In genomic region chr18:7899078-7899477, GRCh38 we compare ENCODE assay signal across 39 cellular contexts.
"Had no signal": no experiment of that assay in that cellular context is flagged by ENCODE, and none has a peak within 500 bp of the region (broad histone marks: within the 10 kb centered on the region; RNA-seq: fewer than 3 reads in every experiment).

No MANE protein-coding gene starts in this region.

- H3K4me3 Mint-ChIP-seq: activated CD4-positive, alpha-beta memory T cell treated with anti-CD3 and anti-CD28 coated beads, Interleukin-2, amount 10 ng/mL, durations not matched to agents 7 days and 5 days; activated CD4-positive, alpha-beta T cell treated with anti-CD3 and anti-CD28 coated beads for 36 hours; activated CD4-positive, alpha-beta T cell treated with anti-CD3 and anti-CD28 coated beads, Interleukin-2, amount 10 ng/mL, durations not matched to agents 7 days and 5 days; activated CD8-positive, alpha-beta memory T cell treated with anti-CD3 and anti-CD28 coated beads, Interleukin-2, amount 10 ng/mL, durations not matched to agents 7 days and 5 days; activated CD8-positive, alpha-beta T cell treated with anti-CD3 and anti-CD28 coated beads, Interleukin-2, amount 10 ng/mL, durations not matched to agents 7 days and 5 days; activated naive CD4-positive, alpha-beta T cell treated with anti-CD3 and anti-CD28 coated beads, Interleukin-2, amount 10 ng/mL, durations not matched to agents 7 days and 5 days; activated naive CD4-positive, alpha-beta T cell treated with anti-CD3 and anti-CD28 coated beads, Interleukin-2, amount 50 U/mL, for 24 hours; activated naive CD8-positive, alpha-beta T cell; activated naive CD8-positive, alpha-beta T cell treated with anti-CD3 and anti-CD28 coated beads, Interleukin-2, amount 10 ng/mL, durations not matched to agents 7 days and 5 days; activated naive CD8-positive, alpha-beta T cell treated with anti-CD3 and anti-CD28 coated beads, Interleukin-2, amount 50 U/mL, for 24 hours; activated T-cell treated with anti-CD3 and anti-CD28 coated beads, Interleukin-2, amount 50 U/mL, for 24 hours; T-helper 1 cell treated with Interleukin-12 subunit alpha and Interleukin-12 subunit beta and Interleukin-4 antibody, amounts not matched to agents 30 μg/mL and 1 μg/mL, for 36 hours; T-helper 2 cell treated with Interferon-gamma antibody and Interleukin-4, amounts not matched to agents 5 μg/mL and 100 μg/mL, for 36 hours; WTC11 had no signal

- H3K27ac ChIP-seq: adrenal gland, body of pancreas, brain microvascular endothelial cell, breast epithelium, VCaP had no signal

- H3K9me3 Mint-ChIP-seq: activated CD4-positive, alpha-beta memory T cell treated with anti-CD3 and anti-CD28 coated beads, Interleukin-2, amount 10 ng/mL, durations not matched to agents 7 days and 5 days; activated CD4-positive, alpha-beta T cell treated with anti-CD3 and anti-CD28 coated beads, Interleukin-2, amount 10 ng/mL, durations not matched to agents 7 days and 5 days; activated naive CD4-positive, alpha-beta T cell treated with anti-CD3 and anti-CD28 coated beads, Interleukin-2, amount 10 ng/mL, durations not matched to agents 7 days and 5 days; activated naive CD4-positive, alpha-beta T cell treated with anti-CD3 and anti-CD28 coated beads, Interleukin-2, amount 50 U/mL, for 24 hours; activated naive CD8-positive, alpha-beta T cell treated with anti-CD3 and anti-CD28 coated beads, Interleukin-2, amount 50 U/mL, for 24 hours; activated T-cell treated with anti-CD3 and anti-CD28 coated beads, Interleukin-2, amount 50 U/mL, for 24 hours; T-helper 1 cell treated with Interleukin-12 subunit alpha and Interleukin-12 subunit beta and Interleukin-4 antibody, amounts not matched to agents 30 μg/mL and 1 μg/mL, for 36 hours; T-helper 2 cell treated with Interferon-gamma antibody and Interleukin-4, amounts not matched to agents 5 μg/mL and 100 μg/mL, for 36 hours; WTC11 had no signal

- H3K27me3 Mint-ChIP-seq: activated CD4-positive, alpha-beta memory T cell treated with anti-CD3 and anti-CD28 coated beads, Interleukin-2, amount 10 ng/mL, durations not matched to agents 7 days and 5 days; activated CD4-positive, alpha-beta T cell treated with anti-CD3 and anti-CD28 coated beads for 36 hours; activated CD4-positive, alpha-beta T cell treated with anti-CD3 and anti-CD28 coated beads, Interleukin-2, amount 10 ng/mL, durations not matched to agents 7 days and 5 days; activated CD8-positive, alpha-beta memory T cell treated with anti-CD3 and anti-CD28 coated beads, Interleukin-2, amount 10 ng/mL, durations not matched to agents 7 days and 5 days; activated naive CD4-positive, alpha-beta T cell treated with anti-CD3 and anti-CD28 coated beads, Interleukin-2, amount 10 ng/mL, durations not matched to agents 7 days and 5 days; activated naive CD4-positive, alpha-beta T cell treated with anti-CD3 and anti-CD28 coated beads, Interleukin-2, amount 50 U/mL, for 24 hours; activated naive CD8-positive, alpha-beta T cell; activated naive CD8-positive, alpha-beta T cell treated with anti-CD3 and anti-CD28 coated beads, Interleukin-2, amount 10 ng/mL, durations not matched to agents 7 days and 5 days; activated naive CD8-positive, alpha-beta T cell treated with anti-CD3 and anti-CD28 coated beads, Interleukin-2, amount 50 U/mL, for 24 hours; activated T-cell treated with anti-CD3 and anti-CD28 coated beads, Interleukin-2, amount 50 U/mL, for 24 hours had no signal

- FAIRE-seq: astrocyte, TTC549 had no signal

- H3K4me1 Mint-ChIP-seq: activated CD4-positive, alpha-beta memory T cell treated with anti-CD3 and anti-CD28 coated beads, Interleukin-2, amount 10 ng/mL, durations not matched to agents 7 days and 5 days; activated CD4-positive, alpha-beta T cell treated with anti-CD3 and anti-CD28 coated beads for 36 hours; activated CD4-positive, alpha-beta T cell treated with anti-CD3 and anti-CD28 coated beads, Interleukin-2, amount 10 ng/mL, durations not matched to agents 7 days and 5 days; activated CD8-positive, alpha-beta memory T cell treated with anti-CD3 and anti-CD28 coated beads, Interleukin-2, amount 10 ng/mL, durations not matched to agents 7 days and 5 days; activated naive CD4-positive, alpha-beta T cell treated with anti-CD3 and anti-CD28 coated beads, Interleukin-2, amount 10 ng/mL, durations not matched to agents 7 days and 5 days; activated naive CD4-positive, alpha-beta T cell treated with anti-CD3 and anti-CD28 coated beads, Interleukin-2, amount 50 U/mL, for 24 hours; activated naive CD8-positive, alpha-beta T cell treated with anti-CD3 and anti-CD28 coated beads, Interleukin-2, amount 10 ng/mL, durations not matched to agents 7 days and 5 days; activated naive CD8-positive, alpha-beta T cell treated with anti-CD3 and anti-CD28 coated beads, Interleukin-2, amount 50 U/mL, for 24 hours had no signal

- H3K27ac Mint-ChIP-seq: activated CD4-positive, alpha-beta memory T cell treated with anti-CD3 and anti-CD28 coated beads, Interleukin-2, amount 10 ng/mL, durations not matched to agents 7 days and 5 days; activated CD4-positive, alpha-beta T cell treated with anti-CD3 and anti-CD28 coated beads for 36 hours; activated CD4-positive, alpha-beta T cell treated with anti-CD3 and anti-CD28 coated beads, Interleukin-2, amount 10 ng/mL, durations not matched to agents 7 days and 5 days; activated CD8-positive, alpha-beta memory T cell treated with anti-CD3 and anti-CD28 coated beads, Interleukin-2, amount 10 ng/mL, durations not matched to agents 7 days and 5 days; activated CD8-positive, alpha-beta T cell treated with anti-CD3 and anti-CD28 coated beads, Interleukin-2, amount 10 ng/mL, durations not matched to agents 7 days and 5 days; activated naive CD4-positive, alpha-beta T cell treated with anti-CD3 and anti-CD28 coated beads, Interleukin-2, amount 10 ng/mL, durations not matched to agents 7 days and 5 days; activated naive CD4-positive, alpha-beta T cell treated with anti-CD3 and anti-CD28 coated beads, Interleukin-2, amount 50 U/mL, for 24 hours; activated naive CD8-positive, alpha-beta T cell; activated naive CD8-positive, alpha-beta T cell treated with anti-CD3 and anti-CD28 coated beads, Interleukin-2, amount 10 ng/mL, durations not matched to agents 7 days and 5 days; activated naive CD8-positive, alpha-beta T cell treated with anti-CD3 and anti-CD28 coated beads, Interleukin-2, amount 50 U/mL, for 24 hours; activated T-cell treated with anti-CD3 and anti-CD28 coated beads, Interleukin-2, amount 50 U/mL, for 24 hours; activated T-helper 2 cell treated with anti-CD3 and anti-CD28 coated beads, Interferon-gamma antibody, Interleukin-2, Interleukin-4, amounts not matched to agents 10 μg/mL and 5 μg/mL and 100 μg/mL, durations not matched to agents 14 hours and 24 hours and 36 hours; T-helper 1 cell treated with Interleukin-12 subunit alpha and Interleukin-12 subunit beta and Interleukin-4 antibody, amounts not matched to agents 30 μg/mL and 1 μg/mL, for 36 hours; T-helper 2 cell treated with Interferon-gamma antibody and Interleukin-4, amounts not matched to agents 5 μg/mL and 100 μg/mL, for 36 hours; WTC11 had no signal

- ATAC-seq: activated CD4-positive, alpha-beta T cell treated with anti-CD3 and anti-CD28 coated beads for 36 hours; activated CD4-positive, CD25-positive, alpha-beta regulatory T cell treated with anti-CD3 and anti-CD28 coated beads, Interleukin-2, amount 50 U/mL, for 24 hours; activated CD8-positive, alpha-beta memory T cell treated with anti-CD3 and anti-CD28 coated beads, Interleukin-2, amount 10 ng/mL, durations not matched to agents 7 days and 5 days; activated CD8-positive, alpha-beta T cell treated with anti-CD3 and anti-CD28 coated beads, Interleukin-2, amount 10 ng/mL, durations not matched to agents 7 days and 5 days; activated naive CD8-positive, alpha-beta T cell treated with anti-CD3 and anti-CD28 coated beads, Interleukin-2, amount 50 U/mL, for 24 hours; body of pancreas; WTC11 had no signal

- H3K4me3 ChIP-seq: adrenal gland, body of pancreas, breast epithelium had no signal

- H3K9me3 ChIP-seq: adrenal gland, body of pancreas, breast epithelium had no signal

- H3K27me3 ChIP-seq: adrenal gland, body of pancreas, brain microvascular endothelial cell, breast epithelium had no signal

- H3K36me3 Mint-ChIP-seq: activated CD8-positive, alpha-beta memory T cell treated with anti-CD3 and anti-CD28 coated beads, Interleukin-2, amount 10 ng/mL, durations not matched to agents 7 days and 5 days; activated naive CD4-positive, alpha-beta T cell treated with anti-CD3 and anti-CD28 coated beads, Interleukin-2, amount 10 ng/mL, durations not matched to agents 7 days and 5 days; activated naive CD4-positive, alpha-beta T cell treated with anti-CD3 and anti-CD28 coated beads, Interleukin-2, amount 50 U/mL, for 24 hours; activated naive CD8-positive, alpha-beta T cell; activated naive CD8-positive, alpha-beta T cell treated with anti-CD3 and anti-CD28 coated beads, Interleukin-2, amount 10 ng/mL, durations not matched to agents 7 days and 5 days; WTC11 had no signal

- H3K4me1 ChIP-seq: adrenal gland, breast epithelium had no signal

- H3K36me3 ChIP-seq: adrenal gland, brain microvascular endothelial cell, breast epithelium had no signal

- DNase-seq: activated CD4-positive, alpha-beta memory T cell treated with anti-CD3 and anti-CD28 coated beads, Interleukin-2, amount 10 ng/mL, durations not matched to agents 7 days and 5 days; activated CD4-positive, alpha-beta T cell treated with anti-CD3 and anti-CD28 coated beads for 1 hour; activated CD4-positive, alpha-beta T cell treated with anti-CD3 and anti-CD28 coated beads for 36 hours; activated CD4-positive, alpha-beta T cell treated with anti-CD3 and anti-CD28 coated beads for 48 hours; activated CD4-positive, alpha-beta T cell treated with anti-CD3 and anti-CD28 coated beads, Interleukin-2, amount 10 ng/mL, durations not matched to agents 7 days and 5 days; activated CD4-positive, alpha-beta T cell treated with anti-CD3 and anti-CD28 coated beads, Interleukin-2, amount 50 U/mL, for 48 hours; activated CD4-positive, CD25-positive, alpha-beta regulatory T cell; activated CD8-positive, alpha-beta memory T cell treated with anti-CD3 and anti-CD28 coated beads for 24 hours; activated CD8-positive, alpha-beta memory T cell treated with anti-CD3 and anti-CD28 coated beads, Interleukin-2, amount 10 ng/mL, durations not matched to agents 7 days and 5 days; activated CD8-positive, alpha-beta memory T cell treated with anti-CD3 and anti-CD28 coated beads, Interleukin-2, amount 50 U/mL, for 48 hours; activated CD8-positive, alpha-beta T cell treated with anti-CD3 and anti-CD28 coated beads, Interleukin-2, amount 10 ng/mL, durations not matched to agents 7 days and 5 days; activated effector memory CD4-positive, alpha-beta T cell treated with Interleukin-2 at 50 U/mL for 16 hours; activated gamma-delta T cell; activated naive CD4-positive, alpha-beta T cell treated with anti-CD3 and anti-CD28 coated beads, Interleukin-2, amount 10 ng/mL, durations not matched to agents 7 days and 5 days; activated naive CD4-positive, alpha-beta T cell treated with Interleukin-2 at 50 U/mL for 16 hours; activated naive CD8-positive, alpha-beta T cell treated with anti-CD3 and anti-CD28 coated beads, Interleukin-2, amount 10 ng/mL, durations not matched to agents 7 days and 5 days; activated naive CD8-positive, alpha-beta T cell treated with anti-CD3 and anti-CD28 coated beads, Interleukin-2, amount 50 U/mL, for 24 hours; activated T-cell treated with anti-CD3 and anti-CD28 coated beads, Interleukin-2, amount 50 U/mL, for 24 hours; activated T-cell treated with anti-CD3 and anti-CD28 coated beads, Interleukin-2, amount 50 U/mL, for 48 hours; adrenal gland; amniotic stem cell; aorta; body of pancreas; brain microvascular endothelial cell; central memory CD4-positive, alpha-beta T cell; T-helper 1 cell; T-helper 2 cell; T-helper 9 cell had no signal
